Comparison of ENCODE assay signal across 19 cellular contexts in genomic region chr5:355379-355935, GRCh38.
"Had no signal": no experiment of that assay in that cellular context is flagged by ENCODE, and none has a peak within 500 bp of the region (broad histone marks: within the 10 kb centered on the region; RNA-seq: fewer than 3 reads in every experiment).

No MANE protein-coding gene starts in this region.

- DNase-seq: activated CD4-positive, alpha-beta T cell treated with anti-CD3 and anti-CD28 coated beads for 4 hours; activated gamma-delta T cell; activated naive CD8-positive, alpha-beta T cell treated with anti-CD3 and anti-CD28 coated beads, Interleukin-2, amount 10 ng/mL, durations not matched to agents 7 days and 5 days; activated T-cell treated with anti-CD3 and anti-CD28 coated beads, Interleukin-2, amount 50 U/mL, for 24 hours; aorta; dorsolateral prefrontal cortex; immature natural killer cell; left colon; mammary epithelial cell; naive thymus-derived CD8-positive, alpha-beta T cell; nucleus accumbens; psoas muscle; sigmoid colon; T-cell; WERI-Rb-1 had no signal

- FAIRE-seq: endometrium had no signal

- H3K4me3 ChIP-seq: breast epithelium, dorsolateral prefrontal cortex, esophagus muscularis mucosa, psoas muscle, sigmoid colon, thoracic aorta had no signal

- H3K4me1 ChIP-seq: breast epithelium, esophagus muscularis mucosa, psoas muscle, sigmoid colon had no signal

- H3K27me3 ChIP-seq: breast epithelium, sigmoid colon had no signal

- H3K27ac ChIP-seq: breast epithelium, dorsolateral prefrontal cortex, esophagus muscularis mucosa, psoas muscle, sigmoid colon, thoracic aorta, WERI-Rb-1 had no signal

- ATAC-seq: left colon; naive thymus-derived CD8-positive, alpha-beta T cell; psoas muscle; T-cell had no signal

- H3K36me3 ChIP-seq: breast epithelium, esophagus muscularis mucosa, sigmoid colon, thoracic aorta, WERI-Rb-1 had no signal

- H3K9me3 ChIP-seq: breast epithelium, esophagus muscularis mucosa, psoas muscle, sigmoid colon, thoracic aorta had no signal
